ENCODE assay signal across 22 cellular contexts in the genomic region with DNA sequence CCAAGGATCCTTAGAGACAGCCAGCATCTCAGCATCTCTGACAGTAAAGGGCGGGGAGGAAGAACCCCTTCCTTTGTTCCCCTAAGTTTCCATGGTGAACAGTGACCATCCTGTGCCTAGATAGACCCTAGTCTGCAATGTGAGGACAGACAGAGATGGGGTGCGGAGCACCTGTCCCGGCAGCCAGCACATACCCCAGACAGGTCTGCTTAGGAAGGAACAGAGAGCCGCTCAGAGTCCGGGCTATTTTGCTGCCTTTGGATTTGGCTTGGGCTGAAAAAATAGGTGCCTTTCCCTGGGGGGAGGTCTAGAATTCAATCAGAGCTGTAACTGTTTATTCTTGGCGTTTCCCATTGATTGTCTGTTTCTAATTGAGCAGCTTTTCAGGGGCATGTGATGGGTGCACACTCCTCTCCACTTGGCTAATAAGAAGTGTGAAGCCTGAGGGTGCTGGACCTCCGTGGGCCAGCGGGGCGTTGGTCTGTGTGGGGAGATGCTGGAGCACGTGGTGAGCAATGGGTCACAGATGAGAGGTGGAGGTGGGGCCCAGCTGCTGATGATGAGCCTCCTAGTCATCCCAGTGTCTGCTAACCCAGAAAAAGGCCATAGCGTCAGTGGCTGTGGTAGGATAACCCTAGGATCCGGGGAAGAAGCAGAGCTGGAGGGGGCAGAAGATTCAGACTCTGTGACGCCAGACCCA.
A peak's percentile ranks its signal among the peaks of the same experiment; 100 is the strongest.
DNase-seq lines count a peak whose midpoint lies in the region; ATAC-seq and TF ChIP-seq lines count a peak whose summit lies in the region.
"Had no signal": no experiment of that assay in that cellular context is flagged by ENCODE, and none has a peak within 500 bp of the region (broad histone marks: within the 10 kb centered on the region; RNA-seq: fewer than 3 reads in every experiment).

No MANE protein-coding gene starts in this region.

- H3K9me3 Mint-ChIP-seq in chondrocyte (ENCODE audit: low read depth) = no peaks in the 10 kb centered on the region
- H3K9me3 Mint-ChIP-seq: effector memory CD8-positive, alpha-beta T cell; naive B cell had no signal

- DNase-seq in 8988T (peak; percentile 10), H7 (peak; percentile 22), chondrocyte (ENCODE audit: low spot score) (no peak), mesenteric fat pad (ENCODE audit: low spot score) (peak; percentile 73), NCI-H2081 (lab: John Stamatoyannopoulos, UW) (no peak), DMS 273 (lab: John Stamatoyannopoulos, UW; ENCODE audit: unreplicated experiment) (no peak)
- DNase-seq in stimulated activated naive CD4-positive, alpha-beta T cell (lab: John Stamatoyannopoulos, UW) = no peak
- DNase-seq: activated CD4-positive, alpha-beta T cell treated with anti-CD3 and anti-CD28 coated beads for 4 hours; activated gamma-delta T cell; effector memory CD8-positive, alpha-beta T cell; GDM1; kidney glomerular epithelial cell; mesenchymal stem cell; MV-4-11; naive B cell; NCI-H187 treated with DMSO at 0.1 percent for 48 hours; NCI-H2227 treated with DMSO at 0.1 percent for 48 hours; SIG-M5 had no signal

- no peak for TF ChIP-seq CTCF in chondrocyte (IDR thresholded peaks at IDR 0.05)

- H3K4me3 ChIP-seq in H7 (ENCODE audit: insufficient read depth, low read depth, low read length) = no peak overlapping the region
- H3K4me3 ChIP-seq: body of pancreas, right lobe of liver, vagina had no signal

- no peak overlapping the region for H3K4me3 Mint-ChIP-seq in chondrocyte (ENCODE audit: unreplicated experiment)
- H3K4me3 Mint-ChIP-seq: effector memory CD8-positive, alpha-beta T cell; naive B cell had no signal

- H3K27me3 ChIP-seq in H7 (ENCODE audit: control insufficient read depth, insufficient read depth, low read length) = no peaks in the 10 kb centered on the region
- H3K27me3 ChIP-seq: body of pancreas, right lobe of liver, vagina had no signal

- peak overlapping the region; percentile 61 for H3K27ac Mint-ChIP-seq in chondrocyte (ENCODE audit: unreplicated experiment)
- H3K27ac Mint-ChIP-seq: effector memory CD8-positive, alpha-beta T cell had no signal

- ATAC-seq in GM21423 (IDR thresholded peaks at IDR 0.05; ENCODE audit: unreplicated experiment) = no peak
- ATAC-seq: body of pancreas; effector memory CD8-positive, alpha-beta T cell; right lobe of liver had no signal

- H3K36me3 Mint-ChIP-seq in chondrocyte (ENCODE audit: low read depth) = peaks cover 26% of the 10 kb centered on the region
- H3K36me3 Mint-ChIP-seq: naive B cell had no signal

- H3K36me3 ChIP-seq in H7 (replicated peaks; ENCODE audit: control insufficient read depth, insufficient read depth, low read length) = no peaks in the 10 kb centered on the region
- H3K36me3 ChIP-seq: right lobe of liver had no signal

- H3K27me3 Mint-ChIP-seq in chondrocyte (ENCODE audit: low read depth) = no peaks in the 10 kb centered on the region
- H3K27me3 Mint-ChIP-seq: naive B cell had no signal

- peaks cover 46% of the 10 kb centered on the region for H3K4me1 Mint-ChIP-seq in chondrocyte (ENCODE audit: low read depth)
- H3K4me1 Mint-ChIP-seq: naive B cell had no signal

Comparison
In these comparisons a context has a peak if more than half of its experiments do, and no peak if none do; other contexts are left out.
1. DNase-seq: peak in 8988T (single experiment), H7 (single experiment) and mesenteric fat pad (single experiment); none in chondrocyte (single experiment), NCI-H2081 (0 of 2), stimulated activated naive CD4-positive, alpha-beta T cell (0 of 6) and DMS 273 (single experiment).